1 cellular context compared by ENCODE assay signal in genomic region chr19:42528354-42529247, GRCh38.
A peak's percentile ranks its signal among the peaks of the same experiment; 100 is the strongest.
TF ChIP-seq lines count a peak whose summit lies in the region.

Gene CEACAM1, minus strand, starts transcription at chr19:42528481. Its CDS starts 107 bp downstream, at chr19:42528374.

TF ChIP-seq in GM12878, 131 proteins besides CTCF, POLR2A, EP300 and RAD21 (continued from another document):
- 0 out of 2 replicates have a peak, but pooled peaks have one; percentile 14 for TF ChIP-seq RELB (IDR thresholded peaks at IDR 0.05; ENCODE audit: low read depth)
- no peak for TF ChIP-seq GATAD2B (conservative IDR thresholded peaks at IDR 0.05; ENCODE audit: low read depth)
- no peak for TF ChIP-seq MTA3 (IDR thresholded peaks at IDR 0.05; ENCODE audit: borderline replicate concordance, low read length)
- peak; percentile 62; the same call in 1 of the 2 replicates for TF ChIP-seq RAD51 (IDR thresholded peaks at IDR 0.05)
- no peak for TF ChIP-seq TCF3 (IDR thresholded peaks at IDR 0.05; ENCODE audit: borderline replicate concordance, insufficient read depth, low read depth, low read length)
- TF ChIP-seq IKZF1 (conservative IDR thresholded peaks at IDR 0.05), result peak; percentile 30
- TF ChIP-seq FOXK2 (IDR thresholded peaks at IDR 0.05), result no peak
- TF ChIP-seq HCFC1 (IDR thresholded peaks at IDR 0.05; ENCODE audit: low read length), result no peak
- TF ChIP-seq EED (IDR thresholded peaks at IDR 0.05; ENCODE audit: low read depth), result peak; percentile 31; the same call in 1 of the 2 replicates
- peak; percentile 29; the same call in 1 of the 2 replicates for TF ChIP-seq SMC3 (IDR thresholded peaks at IDR 0.05; ENCODE audit: borderline replicate concordance, low read length)
- 0 out of 4 replicates have a peak, but pooled peaks of 1 of the 2 experiments have one; percentile 24 for TF ChIP-seq SRF (IDR thresholded peaks at IDR 0.05; ENCODE audit: low read depth in 2 of 2, low read length in 2 of 2)
